Comparison of ENCODE assay signal across 15 cellular contexts in genomic region chr6:137764464-137764863, GRCh38.
DNase-seq lines count a peak whose midpoint lies in the region; ATAC-seq and TF ChIP-seq lines count a peak whose summit lies in the region.
"Had no signal": no experiment of that assay in that cellular context is flagged by ENCODE, and none has a peak within 500 bp of the region (broad histone marks: within the 10 kb centered on the region; RNA-seq: fewer than 3 reads in every experiment).

No MANE protein-coding gene starts in this region.

- peaks cover 0 to 9% of the 10 kb centered on the region in 2 donors for H3K27me3 Mint-ChIP-seq in natural killer cell (ENCODE audit: low read depth in 2 of 2)
- no peaks in the 10 kb centered on the region for H3K27me3 Mint-ChIP-seq in natural killer cell treated with Interleukin-12 subunit alpha and Interleukin-12 subunit beta and Interleukin-15 and Interleukin-18, amount 100 ng/mL, for 72 hours
- H3K27me3 Mint-ChIP-seq: activated CD8-positive, alpha-beta T cell treated with anti-CD3 and anti-CD28 coated beads for 36 hours had no signal

- peaks cover 0 to 2% of the 10 kb centered on the region in 2 donors for H3K9me3 Mint-ChIP-seq in natural killer cell
- H3K9me3 Mint-ChIP-seq in natural killer cell treated with Interleukin-12 subunit alpha and Interleukin-12 subunit beta and Interleukin-15 and Interleukin-18, amount 100 ng/mL, for 72 hours: peaks cover 2% of the 10 kb centered on the region
- H3K9me3 Mint-ChIP-seq: activated CD8-positive, alpha-beta T cell treated with anti-CD3 and anti-CD28 coated beads for 36 hours had no signal

- TF ChIP-seq CTCF in natural killer cell (IDR thresholded peaks at IDR 0.05) (no peak), colonic mucosa (IDR thresholded peaks at IDR 0.05) (no peak), suprapubic skin (IDR thresholded peaks at IDR 0.05) (no peak)

- H3K4me3 Mint-ChIP-seq in natural killer cell: no peak overlapping the region
- no peak overlapping the region for H3K4me3 Mint-ChIP-seq in natural killer cell treated with Interleukin-12 subunit alpha and Interleukin-12 subunit beta and Interleukin-15 and Interleukin-18, amount 100 ng/mL, for 72 hours
- H3K4me3 Mint-ChIP-seq: activated CD8-positive, alpha-beta T cell treated with anti-CD3 and anti-CD28 coated beads for 36 hours had no signal

- H3K36me3 ChIP-seq in colonic mucosa: no peaks in the 10 kb centered on the region
- no peaks in the 10 kb centered on the region for H3K36me3 ChIP-seq in suprapubic skin
- H3K36me3 ChIP-seq: SJCRH30 had no signal

- H3K27ac ChIP-seq in colonic mucosa (no peak overlapping the region), suprapubic skin (no peak overlapping the region)
- H3K27ac ChIP-seq: KMS-11, SJCRH30 had no signal

- no peaks in the 10 kb centered on the region for H3K27me3 ChIP-seq in colonic mucosa
- H3K27me3 ChIP-seq in suprapubic skin: no peaks in the 10 kb centered on the region
- H3K27me3 ChIP-seq: SJCRH30 had no signal

- H3K4me1 Mint-ChIP-seq in natural killer cell: peaks cover 36 to 44% of the 10 kb centered on the region in 2 donors
- H3K4me1 Mint-ChIP-seq in natural killer cell treated with Interleukin-12 subunit alpha and Interleukin-12 subunit beta and Interleukin-15 and Interleukin-18, amount 100 ng/mL, for 72 hours (ENCODE audit: low read depth in 2 of 2): peaks cover 29 to 32% of the 10 kb centered on the region in 2 donors

- no peaks in the 10 kb centered on the region for H3K36me3 Mint-ChIP-seq in natural killer cell
- H3K36me3 Mint-ChIP-seq in natural killer cell treated with Interleukin-12 subunit alpha and Interleukin-12 subunit beta and Interleukin-15 and Interleukin-18, amount 100 ng/mL, for 72 hours: no peaks in the 10 kb centered on the region

- DNase-seq in natural killer cell: no peak
- no peak for DNase-seq in natural killer cell treated with Interleukin-12 subunit alpha and Interleukin-12 subunit beta and Interleukin-15 and Interleukin-18, amount 100 ng/mL, for 72 hours (ENCODE audit: low spot score)
- DNase-seq in amniotic epithelial cell (ENCODE audit: low read depth): peak; percentile 73
- peak; percentile 89 for DNase-seq in fibroblast of peridontal ligament (ENCODE audit: extremely low read depth)
- no peak for DNase-seq in NCI-H2171 treated with DMSO at 0.1 percent for 48 hours (lab: John Stamatoyannopoulos, UW)
- DNase-seq in colonic mucosa: no peak
- no peak for DNase-seq in C1 segment of cervical spinal cord (lab: John Stamatoyannopoulos, UW)
- DNase-seq in suprapubic skin (ENCODE audit: low spot score in 2 of 2): no peak
- DNase-seq: 8988T; activated CD8-positive, alpha-beta T cell treated with anti-CD3 and anti-CD28 coated beads for 36 hours; activated gamma-delta T cell; NCI-H2029; NCI-H748 treated with DMSO at 0.1 percent for 48 hours; SJCRH30 had no signal

- TF ChIP-seq POLR2A in suprapubic skin (IDR thresholded peaks at IDR 0.05): no peak

- TF ChIP-seq EP300 in suprapubic skin (IDR thresholded peaks at IDR 0.05): no peak

- ATAC-seq in natural killer cell: no peak
- ATAC-seq in natural killer cell treated with Interleukin-12 subunit alpha and Interleukin-12 subunit beta and Interleukin-15 and Interleukin-18, amount 100 ng/mL, for 72 hours: no peak
- ATAC-seq: activated CD8-positive, alpha-beta T cell treated with anti-CD3 and anti-CD28 coated beads for 36 hours had no signal

- intact Hi-C loops in natural killer cell (cut with micrococcal nuclease): loop anchor here (5.0 kb wide), 1 partner anchor 48 kb away; no protein-coding TSS in a partner anchor
- intact Hi-C loops in colonic mucosa (cut with DNase I): no loop called here

- H3K4me3 ChIP-seq in colonic mucosa (no peak overlapping the region), suprapubic skin (no peak overlapping the region)
- H3K4me3 ChIP-seq: SJCRH30 had no signal

- H3K27ac Mint-ChIP-seq in natural killer cell: peak overlapping the region; percentile 73 to 89
- no peak overlapping the region for H3K27ac Mint-ChIP-seq in natural killer cell treated with Interleukin-12 subunit alpha and Interleukin-12 subunit beta and Interleukin-15 and Interleukin-18, amount 100 ng/mL, for 72 hours
- H3K27ac Mint-ChIP-seq: activated CD8-positive, alpha-beta T cell treated with anti-CD3 and anti-CD28 coated beads for 36 hours had no signal

- no peak overlapping the region for H3K9ac ChIP-seq in colonic mucosa (ENCODE audit: low read depth in 2 of 2, low read length in 2 of 2)
- H3K9ac ChIP-seq: KMS-11 had no signal

- H3K4me1 ChIP-seq in colonic mucosa (no peaks in the 10 kb centered on the region), suprapubic skin (no peaks in the 10 kb centered on the region)

- no peaks in the 10 kb centered on the region for H3K9me3 ChIP-seq in colonic mucosa
- no peaks in the 10 kb centered on the region for H3K9me3 ChIP-seq in suprapubic skin

Comparison
In these comparisons a context has a peak if more than half of its experiments do, and no peak if none do; other contexts are left out.
1. H3K27ac Mint-ChIP-seq: peak in natural killer cell (2 of 2); none in natural killer cell treated with Interleukin-12 subunit alpha and Interleukin-12 subunit beta and Interleukin-15 and Interleukin-18, amount 100 ng/mL, for 72 hours (0 of 2).
2. DNase-seq: peak in amniotic epithelial cell (single experiment) and fibroblast of peridontal ligament (single experiment); none in natural killer cell (single experiment), natural killer cell treated with Interleukin-12 subunit alpha and Interleukin-12 subunit beta and Interleukin-15 and Interleukin-18, amount 100 ng/mL, for 72 hours (single experiment), NCI-H2171 treated with DMSO at 0.1 percent for 48 hours (single experiment), colonic mucosa (single experiment), C1 segment of cervical spinal cord (0 of 14) and suprapubic skin (0 of 2).